19 cellular contexts compared by ENCODE assay signal in genomic region chr5:169149317-169149716, GRCh38.
DNase-seq lines count a peak whose midpoint lies in the region; ATAC-seq, FAIRE-seq and TF ChIP-seq lines count a peak whose summit lies in the region.
"Had no signal": no experiment of that assay in that cellular context is flagged by ENCODE, and none has a peak within 500 bp of the region (broad histone marks: within the 10 kb centered on the region; RNA-seq: fewer than 3 reads in every experiment).

No MANE protein-coding gene starts in this region.

- H3K36me3 ChIP-seq in GM23338 (ENCODE audit: insufficient read depth) = no peaks in the 10 kb centered on the region
- H3K36me3 ChIP-seq in uterus = no peaks in the 10 kb centered on the region
- H3K36me3 ChIP-seq: breast epithelium, prostate gland had no signal

- no peak overlapping the region for H3K27ac Mint-ChIP-seq in GM23338
- H3K27ac Mint-ChIP-seq in activated T-helper 17 cell treated with anti-CD3 and anti-CD28 coated beads, Interleukin-2, amount 50 U/mL, for 72 hours = no peak overlapping the region
- H3K27ac Mint-ChIP-seq: T-helper 1 cell treated with Interleukin-12 subunit alpha and Interleukin-12 subunit beta and Interleukin-4 antibody, amounts not matched to agents 30 μg/mL and 1 μg/mL, for 36 hours had no signal

- POLR2A ChIA-PET in A549 (lab: Yijun Ruan, JAX) (no interaction called here), RWPE1 (lab: Yijun Ruan, JAX; ENCODE audit: low non-redundant PET) (no interaction called here)

- CTCF ChIA-PET in A549 (lab: Yijun Ruan, JAX) = interaction anchor here (1.2 to 1.4 kb wide), 2 partner anchors 24 to 36 kb away, joined by 3 to 4 read pairs; no protein-coding TSS in a partner anchor
- CTCF ChIA-PET in RWPE1 (lab: Yijun Ruan, JAX) = no interaction called here

- H3K4me2 ChIP-seq in A549 (no peak overlapping the region), GM23338 (no peak overlapping the region)

- no peaks in the 10 kb centered on the region for H3K36me3 Mint-ChIP-seq in GM23338 (ENCODE audit: low read depth)
- no peaks in the 10 kb centered on the region for H3K36me3 Mint-ChIP-seq in activated T-helper 17 cell treated with anti-CD3 and anti-CD28 coated beads, Interleukin-2, amount 50 U/mL, for 72 hours (ENCODE audit: low read depth)

- H3K27ac ChIP-seq in A549 = peak overlapping the region in 1 of 2 experiments; percentile 47; a peak in 2 of 6 replicates
- H3K27ac ChIP-seq in GM23338 (ENCODE audit: low read depth) = no peak overlapping the region
- no peak overlapping the region for H3K27ac ChIP-seq in RWPE1
- H3K27ac ChIP-seq in uterus = no peak overlapping the region
- H3K27ac ChIP-seq: breast epithelium, prostate gland had no signal

- H3K9me3 ChIP-seq in A549 = no peaks in the 10 kb centered on the region
- H3K9me3 ChIP-seq in uterus = no peaks in the 10 kb centered on the region
- H3K9me3 ChIP-seq: breast epithelium, prostate gland had no signal

- TF ChIP-seq POLR2A in A549 (IDR thresholded peaks at IDR 0.05; ENCODE audit: low read length) (no peak), uterus (IDR thresholded peaks at IDR 0.05) (no peak)

- FAIRE-seq in A549 (lab: Jason Lieb, UNC) = no peak

- TF ChIP-seq EP300 in A549 (IDR thresholded peaks at IDR 0.05) = no peak

- no peak overlapping the region for H3K4me3 Mint-ChIP-seq in GM23338
- no peak overlapping the region for H3K4me3 Mint-ChIP-seq in activated T-helper 17 cell treated with anti-CD3 and anti-CD28 coated beads, Interleukin-2, amount 50 U/mL, for 72 hours
- H3K4me3 Mint-ChIP-seq: T-helper 1 cell treated with Interleukin-12 subunit alpha and Interleukin-12 subunit beta and Interleukin-4 antibody, amounts not matched to agents 30 μg/mL and 1 μg/mL, for 36 hours had no signal

- DNase-seq in A549 (ENCODE audit: low read depth in 1 of 2, low spot score in 1 of 2) (peak; percentile 22 to 30), GM23338 (ENCODE audit: low spot score) (peak; percentile 69), RWPE1 (ENCODE audit: low spot score) (no peak), globus pallidus (ENCODE audit: low spot score) (peak; percentile 7), uterus (no peak)
- DNase-seq: activated CD4-positive, alpha-beta T cell treated with anti-CD3 and anti-CD28 coated beads, Interleukin-2, amount 50 U/mL, for 4 hours; activated effector memory CD4-positive, alpha-beta T cell treated with anti-CD3 and anti-CD28 coated beads, Interleukin-2, amount 50 U/mL, for 16 hours; EL; hypothalamus; NCI-H187 treated with DMSO at 0.1 percent for 48 hours; stimulated activated CD4-positive, alpha-beta T cell treated with anti-CD3 and anti-CD28 coated beads, Interleukin-1b, Interleukin-23, amount 100 ng/mL, for 48 hours; stimulated activated naive CD4-positive, alpha-beta T cell had no signal

- ATAC-seq in A549 (peak in 1 of 2 experiments; percentile 65; a peak in 2 of 6 replicates), GM23338 (peak; percentile 85), GM21825 (IDR thresholded peaks at IDR 0.05; ENCODE audit: unreplicated experiment) (no peak), GM18868 (IDR thresholded peaks at IDR 0.05; ENCODE audit: unreplicated experiment) (no peak)
- no peak for ATAC-seq in activated T-helper 17 cell treated with anti-CD3 and anti-CD28 coated beads, Interleukin-2, amount 50 U/mL, for 72 hours (replicated peaks)

- H4K20me1 ChIP-seq in GM23338 (replicated peaks; ENCODE audit: insufficient read depth) = no peaks in the 10 kb centered on the region

- H3F3A ChIP-seq in GM23338 (replicated peaks; ENCODE audit: low read depth) = no peaks in the 10 kb centered on the region

- no peaks in the 10 kb centered on the region for H3K9me2 ChIP-seq in GM23338 (ENCODE audit: insufficient read depth)

- no peak overlapping the region for H3K4me3 ChIP-seq in A549
- H3K4me3 ChIP-seq in GM23338 = no peak overlapping the region
- no peak overlapping the region for H3K4me3 ChIP-seq in uterus
- H3K4me3 ChIP-seq: breast epithelium, lung, prostate gland had no signal

- TF ChIP-seq RAD21 in A549 (conservative IDR thresholded peaks at IDR 0.05 in 1 of 2, IDR thresholded peaks at IDR 0.05 in 1 of 2) = peak in 1 of 2 experiments; percentile 43; a peak in 2 of 5 replicates

- H2AFZ ChIP-seq in GM23338 = no peak overlapping the region

- TF ChIP-seq CTCF in A549 (IDR thresholded peaks at IDR 0.05) = peak; percentile 47
- TF ChIP-seq CTCF in GM23338 (conservative IDR thresholded peaks at IDR 0.05; ENCODE audit: low read depth in 2 of 2) = peak; percentile 69 to 75
- peak; percentile 11; the same call in 1 of the 2 replicates for TF ChIP-seq CTCF in RWPE1 (conservative IDR thresholded peaks at IDR 0.05; ENCODE audit: low read depth)
- TF ChIP-seq CTCF in uterus (IDR thresholded peaks at IDR 0.05) = no peak

- WGBS in A549 (ENCODE audit: missing lambda C conversion rate) = 73% methylated on average over 4 of the region's 4 CpGs

- intact Hi-C loops in uterus (cut with DNase I; ENCODE audit: low total_unique reads) = no loop called here

- H3K4me1 Mint-ChIP-seq in GM23338 = peaks cover 38% of the 10 kb centered on the region
- no peaks in the 10 kb centered on the region for H3K4me1 Mint-ChIP-seq in activated T-helper 17 cell treated with anti-CD3 and anti-CD28 coated beads, Interleukin-2, amount 50 U/mL, for 72 hours

- H3K27me3 Mint-ChIP-seq in GM23338 (ENCODE audit: insufficient read depth, low read depth, poor library complexity) = peaks cover 1% of the 10 kb centered on the region
- H3K27me3 Mint-ChIP-seq in activated T-helper 17 cell treated with anti-CD3 and anti-CD28 coated beads, Interleukin-2, amount 50 U/mL, for 72 hours = no peaks in the 10 kb centered on the region

- no peaks in the 10 kb centered on the region for H3K79me2 ChIP-seq in GM23338 (replicated peaks; ENCODE audit: insufficient read depth)

- H3K4me1 ChIP-seq in A549 (peaks cover 25% of the 10 kb centered on the region), GM23338 (ENCODE audit: insufficient read depth) (peaks cover 16% of the 10 kb centered on the region), uterus (peaks cover 7 to 24% of the 10 kb centered on the region in 2 donors)
- H3K4me1 ChIP-seq: breast epithelium, prostate gland had no signal

- H3K27me3 ChIP-seq in GM23338 (ENCODE audit: insufficient read depth) (no peaks in the 10 kb centered on the region), uterus (no peaks in the 10 kb centered on the region)
- H3K27me3 ChIP-seq: breast epithelium had no signal

- H3K9me3 Mint-ChIP-seq in GM23338 = no peaks in the 10 kb centered on the region
- H3K9me3 Mint-ChIP-seq in activated T-helper 17 cell treated with anti-CD3 and anti-CD28 coated beads, Interleukin-2, amount 50 U/mL, for 72 hours = no peaks in the 10 kb centered on the region
- H3K9me3 Mint-ChIP-seq: T-helper 1 cell treated with Interleukin-12 subunit alpha and Interleukin-12 subunit beta and Interleukin-4 antibody, amounts not matched to agents 30 μg/mL and 1 μg/mL, for 36 hours had no signal

TF ChIP-seq in A549, 52 proteins besides CTCF, POLR2A, EP300 and RAD21:
- TF ChIP-seq, protein P1, sequence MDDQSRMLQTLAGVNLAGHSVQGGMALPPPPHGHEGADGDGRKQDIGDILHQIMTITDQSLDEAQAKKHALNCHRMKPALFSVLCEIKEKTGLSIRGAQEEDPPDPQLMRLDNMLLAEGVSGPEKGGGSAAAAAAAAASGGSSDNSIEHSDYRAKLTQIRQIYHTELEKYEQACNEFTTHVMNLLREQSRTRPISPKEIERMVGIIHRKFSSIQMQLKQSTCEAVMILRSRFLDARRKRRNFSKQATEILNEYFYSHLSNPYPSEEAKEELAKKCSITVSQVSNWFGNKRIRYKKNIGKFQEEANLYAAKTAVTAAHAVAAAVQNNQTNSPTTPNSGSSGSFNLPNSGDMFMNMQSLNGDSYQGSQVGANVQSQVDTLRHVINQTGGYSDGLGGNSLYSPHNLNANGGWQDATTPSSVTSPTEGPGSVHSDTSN (IDR thresholded peaks at IDR 0.05) = no peak
- TF ChIP-seq NR3C1 (IDR thresholded peaks at IDR 0.05) (no peak), SMC3 (IDR thresholded peaks at IDR 0.05) (peak; percentile 42; the same call in 2 of the 3 replicates)

TF ChIP-seq in GM23338, 12 proteins besides CTCF, POLR2A, EP300 and RAD21 (continues in another document):
- TF ChIP-seq ZNF114 (CRISPR knock-in tag; IDR thresholded peaks at IDR 0.05) (no peak), EZH2phosphoT487 (IDR thresholded peaks at IDR 0.05; ENCODE audit: unreplicated experiment) (no peak), REST (IDR thresholded peaks at IDR 0.05; ENCODE audit: unreplicated experiment) (no peak), NANOG (IDR thresholded peaks at IDR 0.05; ENCODE audit: borderline replicate concordance) (no peak), ETS1 (IDR thresholded peaks at IDR 0.05) (no peak)

Comparison
In these comparisons a context has a peak if more than half of its experiments do, and no peak if none do; other contexts are left out.
1. DNase-seq: peak in A549 (2 of 2), GM23338 (single experiment) and globus pallidus (single experiment); none in RWPE1 (single experiment) and uterus (0 of 2).
2. CTCF ChIP-seq: peak in A549 (single experiment), GM23338 (2 of 2) and RWPE1 (single experiment); none in uterus (0 of 4).